In genomic region chr1:206556748-206557635, GRCh38 we compare ENCODE assay signal across 1 cellular context.
TF ChIP-seq lines count a peak whose summit lies in the region.

No MANE protein-coding gene starts in this region.

TF ChIP-seq in K562, 482 proteins besides CTCF, POLR2A, EP300 and RAD21 (continued from another document and continues in another):
- TF ChIP-seq MLLT1 (IDR thresholded peaks at IDR 0.05) (peak in 1 of 2 experiments; percentile 60; a peak in 1 of 4 replicates), NFRKB (IDR thresholded peaks at IDR 0.05; ENCODE audit: low read depth) (0 out of 2 replicates have a peak, but pooled peaks have one; percentile 20), KLF16 (IDR thresholded peaks at IDR 0.05) (peak; percentile 35; the same call in 1 of the 2 replicates), ETS2 (tag; IDR thresholded peaks at IDR 0.05; ENCODE audit: borderline replicate concordance, poor library complexity, severe bottlenecking) (no peak), CLOCK (CRISPR knock-in tag; IDR thresholded peaks at IDR 0.05; ENCODE audit: borderline replicate concordance) (0 out of 2 replicates have a peak, but pooled peaks have one; percentile 53), ZNF511 (CRISPR knock-in tag; IDR thresholded peaks at IDR 0.05) (peak; percentile 92; the same call in 1 of the 2 replicates), ATF4 (CRISPR knock-in tag; IDR thresholded peaks at IDR 0.05) (0 out of 2 replicates have a peak, but pooled peaks have one; percentile 16), ZBTB49 (CRISPR knock-in tag; IDR thresholded peaks at IDR 0.05; ENCODE audit: borderline replicate concordance) (no peak), CREB3L1 (IDR thresholded peaks at IDR 0.05; ENCODE audit: borderline replicate concordance, low read depth) (peak; percentile 45), BHLHE40 (IDR thresholded peaks at IDR 0.05; ENCODE audit: low read length) (no peak), ZNF175 (CRISPR knock-in tag; IDR thresholded peaks at IDR 0.05; ENCODE audit: low read depth) (peak; percentile 61; the same call in 1 of the 2 replicates), KHSRP (IDR thresholded peaks at IDR 0.05) (no peak), ZNF830 (CRISPR knock-in tag; IDR thresholded peaks at IDR 0.05) (peak; percentile 73; the same call in 1 of the 2 replicates), GABPB1 (CRISPR knock-in tag; IDR thresholded peaks at IDR 0.05) (peak; percentile 80), GTF2E2 (tag; IDR thresholded peaks at IDR 0.05) (peak; percentile 67; the same call in 1 of the 2 replicates), ZNF592 (IDR thresholded peaks at IDR 0.05) (0 out of 2 replicates have a peak, but pooled peaks have one; percentile 51), USF1 (CRISPR knock-in tag; IDR thresholded peaks at IDR 0.05) (peak; percentile 5; the same call in 1 of the 2 replicates), PML (IDR thresholded peaks at IDR 0.05; ENCODE audit: low read length) (peak; percentile 28; the same call in 1 of the 2 replicates), FOXP1 (CRISPR knock-in tag; IDR thresholded peaks at IDR 0.05) (0 out of 2 replicates have a peak, but pooled peaks have one; percentile 70), TBP (optimal IDR thresholded peaks at IDR 0.05; ENCODE audit: low read depth, low read length) (peak; percentile 55), JUND (IDR thresholded peaks at IDR 0.05; ENCODE audit: borderline replicate concordance, low read depth, low read length) (peak; percentile 52), JUND (tag; IDR thresholded peaks at IDR 0.05; ENCODE audit: borderline replicate concordance, low read depth, low read length) (no peak; the same call in 2 of the 3 replicates), SRSF7 (optimal IDR thresholded peaks at IDR 0.05; ENCODE audit: low read depth, low read length) (no peak), XRCC5 (IDR thresholded peaks at IDR 0.05; ENCODE audit: low read depth, low read length) (no peak), ZNF696 (CRISPR knock-in tag; conservative IDR thresholded peaks at IDR 0.05) (no peak), CAMTA2 (CRISPR knock-in tag; conservative IDR thresholded peaks at IDR 0.05) (no peak), ETV6 (IDR thresholded peaks at IDR 0.05; ENCODE audit: borderline replicate concordance in 1 of 2, low read depth in 2 of 2, low read length in 1 of 2) (peak; percentile 40 to 90; a peak in 3 of 4 replicates), ETV6 (CRISPR knock-in tag; IDR thresholded peaks at IDR 0.05; ENCODE audit: borderline replicate concordance) (no peak), SAP30 (IDR thresholded peaks at IDR 0.05; ENCODE audit: borderline replicate concordance, insufficient read depth, low read depth, low read length, poor library complexity, severe bottlenecking) (no peak), SUPT5H (IDR thresholded peaks at IDR 0.05) (peak; percentile 61; the same call in 1 of the 2 replicates), POLR3A (IDR thresholded peaks at IDR 0.05; ENCODE audit: borderline replicate concordance, extremely low read depth, insufficient read depth, insufficient read length) (no peak), REST (CRISPR knock-in tag; IDR thresholded peaks at IDR 0.05; ENCODE audit: low read depth) (peak; percentile 87), E4F1 (CRISPR knock-in tag; IDR thresholded peaks at IDR 0.05; ENCODE audit: borderline replicate concordance) (0 out of 2 replicates have a peak, but pooled peaks have one; percentile 22), RB1 (IDR thresholded peaks at IDR 0.05; ENCODE audit: low read depth) (peak; percentile 88), U2AF1 (optimal IDR thresholded peaks at IDR 0.05; ENCODE audit: low read depth, low read length) (peak; percentile 84)
